In genomic region chr21:31201144-31201543, GRCh38 we compare ENCODE assay signal across 13 cellular contexts.
DNase-seq lines count a peak whose midpoint lies in the region; ATAC-seq, FAIRE-seq and TF ChIP-seq lines count a peak whose summit lies in the region.
"Had no signal": no experiment of that assay in that cellular context is flagged by ENCODE, and none has a peak within 500 bp of the region (broad histone marks: within the 10 kb centered on the region; RNA-seq: fewer than 3 reads in every experiment).

No MANE protein-coding gene starts in this region.

- H3K27me3 ChIP-seq in GM12878 (replicated peaks in 1 of 2; ENCODE audit: control insufficient read depth in 2 of 2, insufficient read depth in 2 of 2, low read length in 1 of 2), result no peaks in the 10 kb centered on the region
- no peaks in the 10 kb centered on the region for H3K27me3 ChIP-seq in muscle layer of duodenum (ENCODE audit: low read depth, low read length)
- no peaks in the 10 kb centered on the region for H3K27me3 ChIP-seq in colonic mucosa

- BruUV-seq in GM12878 (replicated peaks; lab: Mats Ljungman, UMichigan), result no TSS peak

- H3K9me3 ChIP-seq in GM12878 (replicated peaks; ENCODE audit: control insufficient read depth, insufficient read depth, low read length), result no peaks in the 10 kb centered on the region
- H3K9me3 ChIP-seq in muscle layer of duodenum (ENCODE audit: control insufficient read depth in 1 of 2, low read length in 2 of 2), result no peaks in the 10 kb centered on the region
- no peaks in the 10 kb centered on the region for H3K9me3 ChIP-seq in colonic mucosa

- in situ Hi-C loops in GM12878 (cut with MboI), result no loop called here

- intact Hi-C loops in GM12878 (cut with micrococcal nuclease; ENCODE audit: unreplicated experiment) (loop anchor here (1.0 kb wide), 1 partner anchor 143 kb away; the partner anchor contains the start of gene TIAM1), colonic mucosa (cut with DNase I) (no loop called here)

- H3K4me1 ChIP-seq in GM12878 (ENCODE audit: control insufficient read depth, insufficient read depth, low read length) (no peaks in the 10 kb centered on the region), muscle layer of duodenum (ENCODE audit: control insufficient read depth in 1 of 2, insufficient read depth in 2 of 2, low read length in 2 of 2) (peaks cover 0 to 3% of the 10 kb centered on the region in 2 donors), colonic mucosa (no peaks in the 10 kb centered on the region)

- ATAC-seq in HG03103 (IDR thresholded peaks at IDR 0.05; ENCODE audit: low read depth, unreplicated experiment) (peak; percentile 23), GM12878 (peak; percentile 39), HG02588 (IDR thresholded peaks at IDR 0.05; ENCODE audit: unreplicated experiment) (no peak), HG03378 (IDR thresholded peaks at IDR 0.05; ENCODE audit: unreplicated experiment) (no peak)

- no peak for TF ChIP-seq CTCF in GM12878 (IDR thresholded peaks at IDR 0.05 in 2 of 3, conservative IDR thresholded peaks at IDR 0.05 in 1 of 3; ENCODE audit: control insufficient read depth in 2 of 3, extremely low read depth in 1 of 3, insufficient read depth in 1 of 3, low read depth in 3 of 3, low read length in 3 of 3)
- TF ChIP-seq CTCF in colonic mucosa (IDR thresholded peaks at IDR 0.05), result no peak

- CTCF ChIA-PET in GM12878 (lab: Yijun Ruan, JAX), result interaction anchor here (1.4 to 9.6 kb wide), 5 partner anchors 102 to 403 kb away, joined by 4 to 171 read pairs (median 8); partner anchors contain the start of gene TIAM1

- H3K36me3 ChIP-seq in GM12878 (ENCODE audit: control insufficient read depth in 2 of 2, insufficient read depth in 2 of 2, low read length in 1 of 2), result no peaks in the 10 kb centered on the region; a peak in 1 of 4 replicates
- H3K36me3 ChIP-seq in muscle layer of duodenum (ENCODE audit: control insufficient read depth in 1 of 2, insufficient read depth in 2 of 2, low read length in 2 of 2), result no peaks in the 10 kb centered on the region
- H3K36me3 ChIP-seq in colonic mucosa, result no peaks in the 10 kb centered on the region

- H3K4me2 ChIP-seq in GM12878 (ENCODE audit: control insufficient read depth, insufficient read depth), result no peak overlapping the region

- WGBS in GM12878 (ENCODE audit: insufficient coverage, insufficient replicate concordance, low lambda C conversion rate, missing lambda C conversion rate), result 2% methylated on average over 2 of the region's 2 CpGs

- RAD21 ChIA-PET in GM12878 (lab: Charles Lee; ENCODE audit: unreplicated experiment), result interaction anchor here (1.1 to 6.1 kb wide), 6 partner anchors 91 to 380 kb away, joined by 3 to 61 read pairs (median 4); no protein-coding TSS in a partner anchor

- TF ChIP-seq POLR2A in GM12878 (IDR thresholded peaks at IDR 0.05; ENCODE audit: low read depth, low read length), result no peak

- no peaks in the 10 kb centered on the region for H4K20me1 ChIP-seq in GM12878 (ENCODE audit: control insufficient read depth, insufficient read depth)

- POLR2A ChIA-PET in GM12878 (lab: Charles Lee), result no interaction called here

- H3K4me3 ChIP-seq in GM12878 (no peak overlapping the region), muscle layer of duodenum (ENCODE audit: low read depth in 1 of 2, low read length in 2 of 2) (no peak overlapping the region), colonic mucosa (no peak overlapping the region)

- TF ChIP-seq EP300 in GM12878 (IDR thresholded peaks at IDR 0.05; ENCODE audit: borderline replicate concordance in 1 of 2, control insufficient read depth in 1 of 2, low read depth in 2 of 2, low read length in 2 of 2), result no peak

- H3K9ac ChIP-seq in GM12878 (ENCODE audit: control insufficient read depth, insufficient read depth, low read length) (no peak overlapping the region), colonic mucosa (ENCODE audit: low read depth in 2 of 2, low read length in 2 of 2) (no peak overlapping the region)

- no peak for TF ChIP-seq RAD21 in GM12878 (IDR thresholded peaks at IDR 0.05; ENCODE audit: insufficient read depth, low read depth, low read length)

- no peaks in the 10 kb centered on the region for H3K79me2 ChIP-seq in GM12878 (ENCODE audit: control insufficient read depth, insufficient read depth, low read length)

- H2AFZ ChIP-seq in GM12878 (ENCODE audit: control insufficient read depth, low read depth, low read length), result no peak overlapping the region

- no peak for FAIRE-seq in GM12878 (lab: Jason Lieb, UNC)

- SMC1A ChIA-PET in GM12878 (lab: Charles Lee; ENCODE audit: uncharacterized antibody, unreplicated experiment), result interaction anchor here (0.9 to 7.2 kb wide), 13 partner anchors 12 to 400 kb away, joined by 3 to 77 read pairs (median 4); no protein-coding TSS in a partner anchor

- H3K27ac ChIP-seq in GM12878 (ENCODE audit: control insufficient read depth, insufficient read depth) (no peak overlapping the region), muscle layer of duodenum (ENCODE audit: low read length) (peak overlapping the region; percentile 42), colonic mucosa (no peak overlapping the region)

- DNase-seq in AML-193 (lab: John Stamatoyannopoulos, UW) (peak; percentile 37 to 48), GM12878 (ENCODE audit: low read depth, low spot score) (no peak), AG08396 (ENCODE audit: low spot score) (no peak), colonic mucosa (no peak)
- DNase-seq: ACHN; activated CD4-positive, alpha-beta T cell treated with anti-CD3 and anti-CD28 coated beads for 36 hours; DMS 273 treated with DMSO at 0.1 percent for 48 hours; endodermal cell; NCI-H187 had no signal

TF ChIP-seq in GM12878, 131 proteins besides CTCF, POLR2A, EP300 and RAD21:
- TF ChIP-seq SPI1 (IDR thresholded peaks at IDR 0.05; ENCODE audit: borderline replicate concordance, insufficient read depth, low read depth, low read length) (peak; percentile 40; the same call in 1 of the 2 replicates), MTA2 (IDR thresholded peaks at IDR 0.05; ENCODE audit: low read depth) (no peak)

Comparison
In these comparisons a context has a peak if more than half of its experiments do, and no peak if none do; other contexts are left out.
1. DNase-seq: peak in AML-193 (2 of 2); none in GM12878 (single experiment), AG08396 (single experiment) and colonic mucosa (single experiment).
2. ATAC-seq: peak in HG03103 (single experiment) and GM12878 (single experiment); none in HG02588 (single experiment) and HG03378 (single experiment).